In the genomic region with DNA sequence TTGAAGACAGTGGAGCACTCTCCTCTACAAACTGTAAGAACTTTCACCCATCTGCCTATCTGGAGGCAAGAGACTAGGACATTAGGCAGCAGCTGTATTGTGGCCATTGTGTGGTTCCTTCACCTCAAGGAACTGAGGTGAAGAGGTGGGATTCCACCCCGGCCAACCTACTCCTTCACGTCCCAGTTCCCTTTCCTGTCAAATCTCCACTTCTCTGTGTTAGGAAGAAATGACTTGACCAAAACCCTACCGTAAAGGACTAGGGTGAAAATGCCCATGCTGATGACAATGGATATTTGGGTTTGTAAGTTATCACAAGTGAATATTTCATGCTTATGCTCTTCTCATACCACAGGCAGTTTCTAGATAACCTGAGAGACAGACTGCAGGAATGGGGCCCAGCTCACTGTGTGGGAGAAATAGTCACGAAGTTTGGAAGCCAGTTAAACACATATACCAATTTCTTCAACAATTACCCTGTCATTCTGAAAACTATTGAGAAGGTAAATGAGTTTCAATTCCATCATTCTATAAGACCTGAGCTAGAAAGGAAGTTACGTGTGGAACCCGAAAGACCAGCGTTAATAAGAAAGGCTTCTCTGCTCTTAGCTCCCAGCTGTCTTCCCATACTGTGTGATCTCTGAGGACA, we compare ENCODE assay signal across 9 cellular contexts.
DNase-seq lines count a peak whose midpoint lies in the region; ATAC-seq and TF ChIP-seq lines count a peak whose summit lies in the region.
"Had no signal": no experiment of that assay in that cellular context is flagged by ENCODE, and none has a peak within 500 bp of the region (broad histone marks: within the 10 kb centered on the region; RNA-seq: fewer than 3 reads in every experiment).

No MANE protein-coding gene starts in this region.

- TF ChIP-seq CTCF in tibial artery (IDR thresholded peaks at IDR 0.05) (no peak), heart right ventricle (IDR thresholded peaks at IDR 0.05) (no peak)

- no peaks in the 10 kb centered on the region for H3K36me3 ChIP-seq in tibial artery
- H3K36me3 ChIP-seq in heart right ventricle: no peaks in the 10 kb centered on the region

- no peak overlapping the region for H3K4me3 ChIP-seq in tibial artery
- no peak overlapping the region for H3K4me3 ChIP-seq in heart right ventricle

- H3K27ac ChIP-seq in tibial artery: no peak overlapping the region
- H3K27ac ChIP-seq in heart right ventricle: no peak overlapping the region

- H3K27me3 ChIP-seq in tibial artery (no peaks in the 10 kb centered on the region), heart right ventricle (no peaks in the 10 kb centered on the region)

- no peaks in the 10 kb centered on the region for H3K4me1 ChIP-seq in tibial artery
- H3K4me1 ChIP-seq in heart right ventricle: peaks cover 0 to 9% (median 0%) of the 10 kb centered on the region in 9 donors

- intact Hi-C loops in tibial artery (cut with DNase I; ENCODE audit: low total_unique reads) (no loop called here), heart right ventricle (cut with DNase I) (no loop called here)

- 87 to 90% methylated on average over 7 of the region's 7 CpGs for WGBS in heart right ventricle, 2 donors

- DNase-seq in HT-29 (ENCODE audit: low spot score) (no peak), tibial artery (no peak), heart right ventricle (no peak)
- DNase-seq: NCI-H524, nephron progenitor cell had no signal

- ATAC-seq in GM18519 (IDR thresholded peaks at IDR 0.05; ENCODE audit: low FRiP score, unreplicated experiment): peak; percentile 58
- peak; percentile 80 for ATAC-seq in GM19438 (IDR thresholded peaks at IDR 0.05; ENCODE audit: low read depth, unreplicated experiment)
- ATAC-seq in HG02870 (IDR thresholded peaks at IDR 0.05; ENCODE audit: unreplicated experiment): peak; percentile 76
- peak; percentile 60 for ATAC-seq in HG03565 (IDR thresholded peaks at IDR 0.05; ENCODE audit: unreplicated experiment)
- ATAC-seq in heart right ventricle: no peak

- H3K9me3 ChIP-seq in tibial artery: no peaks in the 10 kb centered on the region
- H3K9me3 ChIP-seq in heart right ventricle: no peaks in the 10 kb centered on the region

Comparison
In these comparisons a context has a peak if more than half of its experiments do, and no peak if none do; other contexts are left out.
1. ATAC-seq: peak in GM18519 (single experiment), GM19438 (single experiment), HG02870 (single experiment) and HG03565 (single experiment); none in heart right ventricle (0 of 8).